ENCODE assay signal across 8 cellular contexts in the genomic region with DNA sequence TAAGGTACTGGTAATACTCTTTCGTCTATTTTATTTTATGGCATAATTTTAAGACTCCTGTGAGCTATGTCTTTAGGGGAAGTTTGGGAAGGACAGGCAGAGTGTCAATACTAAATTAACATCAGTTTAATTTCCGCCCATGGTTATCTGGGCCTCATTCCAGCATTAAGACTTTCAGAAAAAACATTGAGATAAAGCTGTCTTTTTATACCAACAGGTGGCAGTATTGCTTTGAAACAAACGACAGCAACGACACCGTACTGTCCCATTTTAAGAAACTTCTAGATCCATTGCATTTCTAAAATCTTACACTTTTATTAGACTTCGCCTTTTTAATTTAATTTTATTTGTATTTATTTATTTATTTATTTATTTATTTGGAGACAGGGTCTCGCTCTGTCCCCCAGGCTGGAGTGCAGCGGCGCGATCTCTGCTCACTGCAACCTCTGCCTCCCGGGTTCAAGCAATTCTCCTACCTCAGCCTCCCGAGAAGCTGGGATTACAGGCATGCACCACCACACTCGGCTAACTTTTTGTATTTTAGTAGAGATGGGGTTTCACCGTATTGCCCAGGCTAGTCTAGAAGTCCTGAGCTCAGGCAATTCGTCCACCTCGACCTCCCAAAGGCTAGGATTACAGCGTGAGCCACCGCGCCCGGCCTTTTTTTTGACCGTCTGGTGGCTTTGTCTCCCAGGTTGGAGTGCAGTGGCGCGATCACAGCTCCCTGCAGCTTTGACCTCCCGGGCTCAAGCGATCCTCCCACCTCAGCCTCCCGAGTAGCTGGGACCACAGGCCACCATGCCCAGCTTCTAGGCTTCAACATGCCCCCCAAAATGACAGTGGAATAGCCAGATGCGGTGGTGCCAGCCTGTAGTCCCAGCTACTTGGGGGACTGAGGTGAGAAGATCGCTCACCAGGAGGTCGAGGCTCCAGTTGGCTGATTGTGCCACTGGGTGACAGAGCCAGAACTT.
DNase-seq lines count a peak whose midpoint lies in the region; ATAC-seq, FAIRE-seq and TF ChIP-seq lines count a peak whose summit lies in the region.

No MANE protein-coding gene starts in this region.

- 0 out of 2 replicates have a peak, but pooled peaks cover 3% of the 10 kb centered on the region for H3K9me3 Mint-ChIP-seq in HFFc6
- no peaks in the 10 kb centered on the region for H3K9me3 Mint-ChIP-seq in stimulated activated naive B cell treated with anti-CD40 and anti-IgM and Interleukin-4, amounts not matched to agents 10 μg/mL and 1 μg/mL and 100 μg/mL, for 72 hours

- no peaks in the 10 kb centered on the region for H3K36me3 Mint-ChIP-seq in HFFc6 (ENCODE audit: low read depth)
- no peaks in the 10 kb centered on the region for H3K36me3 Mint-ChIP-seq in stimulated activated naive B cell treated with anti-CD40 and anti-IgM and Interleukin-4, amounts not matched to agents 10 μg/mL and 1 μg/mL and 100 μg/mL, for 72 hours

- ATAC-seq in K562: peak; percentile 47
- peak; percentile 70 to 78 for ATAC-seq in stimulated activated naive B cell treated with anti-CD40 and anti-IgM and Interleukin-4, amounts not matched to agents 10 μg/mL and 1 μg/mL and 100 μg/mL, for 72 hours (replicated peaks)
- ATAC-seq in HG02588 (IDR thresholded peaks at IDR 0.05; ENCODE audit: unreplicated experiment): no peak
- no peak for ATAC-seq in GM19452 (IDR thresholded peaks at IDR 0.05; ENCODE audit: unreplicated experiment)

- TF ChIP-seq CTCF in HFFc6 (IDR thresholded peaks at IDR 0.05): peak; percentile 89
- TF ChIP-seq CTCF in K562 (IDR thresholded peaks at IDR 0.05 in 2 of 3, conservative IDR thresholded peaks at IDR 0.05 in 1 of 3; ENCODE audit: insufficient read depth in 2 of 3, low read depth in 1 of 3, low read length in 3 of 3): peak; percentile 41 to 76 (median 63); a peak in 5 of 6 replicates

- intact Hi-C loops in K562 (cut with micrococcal nuclease): loop anchor here (1.0 to 10.0 kb wide), 7 partner anchors 79 to 1193 kb away; a partner anchor contains a TSS

- BruUV-seq in K562 (replicated peaks; lab: Mats Ljungman, UMichigan): TSS peak; percentile 61

- peak overlapping the region; percentile 95 for H2AFZ ChIP-seq in K562 (ENCODE audit: low read depth, low read length)

- DNase-seq in EL: peak; percentile 66
- DNase-seq in HFFc6: peak; percentile 72
- peak; percentile 21 to 63 for DNase-seq in NCI-H526 (lab: John Stamatoyannopoulos, UW)
- peak; percentile 42 to 82 (median 49) for DNase-seq in K562 (ENCODE audit: extremely low read depth in 1 of 4, low spot score in 3 of 4)
- DNase-seq in iPS-NIHi7 (ENCODE audit: extremely low spot score): peak; percentile 25
- DNase-seq in stimulated activated naive B cell treated with anti-CD40 and anti-IgM and Interleukin-4, amounts not matched to agents 10 μg/mL and 1 μg/mL and 100 μg/mL, for 72 hours: no peak

- in situ Hi-C loops in K562 (cut with MboI): loop anchor here (5.0 to 10.0 kb wide), 3 partner anchors 136 to 1191 kb away; a partner anchor contains a TSS

- H3K9me3 ChIP-seq in K562 (replicated peaks; ENCODE audit: control insufficient read depth, insufficient read depth, low read depth, low read length): no peaks in the 10 kb centered on the region

- peak overlapping the region; percentile 71 for H3K4me2 ChIP-seq in K562 (ENCODE audit: insufficient read depth, low read length)

- H4K20me1 ChIP-seq in K562 (replicated peaks; ENCODE audit: control insufficient read depth, insufficient read depth, low read length): 0 out of 2 replicates have a peak, but pooled peaks cover 3% of the 10 kb centered on the region

- no peaks in the 10 kb centered on the region; the same call in 2 of the 3 replicates for H3K36me3 ChIP-seq in K562 (ENCODE audit: control insufficient read depth, insufficient read depth, low read length)

- H3K4me1 Mint-ChIP-seq in HFFc6 (ENCODE audit: low read depth): peaks cover 36% of the 10 kb centered on the region
- H3K4me1 Mint-ChIP-seq in stimulated activated naive B cell treated with anti-CD40 and anti-IgM and Interleukin-4, amounts not matched to agents 10 μg/mL and 1 μg/mL and 100 μg/mL, for 72 hours: peaks cover 2 to 6% of the 10 kb centered on the region in 2 donors

- no peaks in the 10 kb centered on the region for H3K27me3 ChIP-seq in K562 (ENCODE audit: control insufficient read depth in 2 of 2, insufficient read depth in 2 of 2, low read length in 2 of 2)

- peak; percentile 78 to 87 for TF ChIP-seq RAD21 in K562 (CRISPR knock-in tag; conservative IDR thresholded peaks at IDR 0.05 in 1 of 2, IDR thresholded peaks at IDR 0.05 in 1 of 2)

- CTCF ChIA-PET in K562 (lab: Yijun Ruan, JAX; ENCODE audit: low intra/inter-chr PET ratio): no interaction called here

- no peaks in the 10 kb centered on the region for H3K9me1 ChIP-seq in K562 (ENCODE audit: control insufficient read depth, insufficient read depth, low read length)

- FAIRE-seq in K562 (lab: Jason Lieb, UNC): peak; percentile 46

- peak overlapping the region; percentile 32 for H3K4me3 ChIP-seq in K562

- peak overlapping the region; percentile 72 for H3K27ac ChIP-seq in K562 (ENCODE audit: extremely low read depth, low read depth, low read length)

- peaks cover 22 to 43% of the 10 kb centered on the region in 2 experiments; a peak in 4 of 5 replicates for H3K4me1 ChIP-seq in K562 (replicated peaks in 1 of 2; ENCODE audit: control insufficient read depth in 2 of 2, insufficient read depth in 2 of 2, low read length in 2 of 2)

- peaks cover 7% of the 10 kb centered on the region; the same call in 2 of the 3 replicates for H3K79me2 ChIP-seq in K562 (ENCODE audit: control insufficient read depth, insufficient read depth, low read length)

- peak overlapping the region; percentile 33; the same call in 1 of the 2 replicates for H3K27ac Mint-ChIP-seq in HFFc6
- H3K27ac Mint-ChIP-seq in stimulated activated naive B cell treated with anti-CD40 and anti-IgM and Interleukin-4, amounts not matched to agents 10 μg/mL and 1 μg/mL and 100 μg/mL, for 72 hours: no peak overlapping the region

- 6% methylated on average over 29 of the region's 29 CpGs for WGBS in K562 (ENCODE audit: insufficient coverage, low coverage, missing lambda C conversion rate)

- no peaks in the 10 kb centered on the region for H3K27me3 Mint-ChIP-seq in HFFc6 (ENCODE audit: insufficient read depth)
- H3K27me3 Mint-ChIP-seq in stimulated activated naive B cell treated with anti-CD40 and anti-IgM and Interleukin-4, amounts not matched to agents 10 μg/mL and 1 μg/mL and 100 μg/mL, for 72 hours: no peaks in the 10 kb centered on the region

- POLR2A ChIA-PET in K562 (lab: Yijun Ruan, JAX): interaction anchor here (0.6 to 2.2 kb wide), 5 partner anchors 10 to 426 kb away, joined by 3 to 13 read pairs (median 4); a partner anchor contains a TSS

- H3K4me3 Mint-ChIP-seq in HFFc6: peak overlapping the region; percentile 52
- no peak overlapping the region for H3K4me3 Mint-ChIP-seq in stimulated activated naive B cell treated with anti-CD40 and anti-IgM and Interleukin-4, amounts not matched to agents 10 μg/mL and 1 μg/mL and 100 μg/mL, for 72 hours

- no peak for TF ChIP-seq EP300 in K562 (IDR thresholded peaks at IDR 0.05; ENCODE audit: low read length)

- no peak for TF ChIP-seq POLR2A in K562 (conservative IDR thresholded peaks at IDR 0.05)

- H3K9ac ChIP-seq in K562 (ENCODE audit: insufficient read depth in 1 of 2, low read depth in 2 of 2, low read length in 2 of 2): peak overlapping the region; percentile 61 to 86

TF ChIP-seq in K562, 482 proteins besides CTCF, POLR2A, EP300 and RAD21 (continues in another document):
- TF ChIP-seq HNRNPLL (IDR thresholded peaks at IDR 0.05; ENCODE audit: low read depth, low read length, poor library complexity, severe bottlenecking): peak; percentile 42
- TF ChIP-seq TEAD2 (tag; IDR thresholded peaks at IDR 0.05): no peak
- TF ChIP-seq ADNP (tag; IDR thresholded peaks at IDR 0.05): no peak
- TF ChIP-seq CHD2 (IDR thresholded peaks at IDR 0.05; ENCODE audit: low read depth, low read length): no peak
- TF ChIP-seq MECOM (CRISPR knock-in tag; IDR thresholded peaks at IDR 0.05): no peak
- no peak for TF ChIP-seq ZNF316 (IDR thresholded peaks at IDR 0.05)
- TF ChIP-seq, protein P1, sequence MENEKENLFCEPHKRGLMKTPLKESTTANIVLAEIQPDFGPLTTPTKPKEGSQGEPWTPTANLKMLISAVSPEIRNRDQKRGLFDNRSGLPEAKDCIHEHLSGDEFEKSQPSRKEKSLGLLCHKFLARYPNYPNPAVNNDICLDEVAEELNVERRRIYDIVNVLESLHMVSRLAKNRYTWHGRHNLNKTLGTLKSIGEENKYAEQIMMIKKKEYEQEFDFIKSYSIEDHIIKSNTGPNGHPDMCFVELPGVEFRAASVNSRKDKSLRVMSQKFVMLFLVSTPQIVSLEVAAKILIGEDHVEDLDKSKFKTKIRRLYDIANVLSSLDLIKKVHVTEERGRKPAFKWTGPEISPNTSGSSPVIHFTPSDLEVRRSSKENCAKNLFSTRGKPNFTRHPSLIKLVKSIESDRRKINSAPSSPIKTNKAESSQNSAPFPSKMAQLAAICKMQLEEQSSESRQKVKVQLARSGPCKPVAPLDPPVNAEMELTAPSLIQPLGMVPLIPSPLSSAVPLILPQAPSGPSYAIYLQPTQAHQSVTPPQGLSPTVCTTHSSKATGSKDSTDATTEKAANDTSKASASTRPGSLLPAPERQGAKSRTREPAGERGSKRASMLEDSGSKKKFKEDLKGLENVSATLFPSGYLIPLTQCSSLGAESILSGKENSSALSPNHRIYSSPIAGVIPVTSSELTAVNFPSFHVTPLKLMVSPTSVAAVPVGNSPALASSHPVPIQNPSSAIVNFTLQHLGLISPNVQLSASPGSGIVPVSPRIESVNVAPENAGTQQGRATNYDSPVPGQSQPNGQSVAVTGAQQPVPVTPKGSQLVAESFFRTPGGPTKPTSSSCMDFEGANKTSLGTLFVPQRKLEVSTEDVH (IDR thresholded peaks at IDR 0.05; ENCODE audit: low read depth, partially characterized antibody): peak; percentile 24
- TF ChIP-seq KHSRP (IDR thresholded peaks at IDR 0.05): no peak
- no peak for TF ChIP-seq NCOA1 (IDR thresholded peaks at IDR 0.05; ENCODE audit: low read depth)

Comparison
In these comparisons a context has a peak if more than half of its experiments do, and no peak if none do; other contexts are left out.
1. ATAC-seq: peak in K562 (single experiment) and stimulated activated naive B cell treated with anti-CD40 and anti-IgM and Interleukin-4, amounts not matched to agents 10 μg/mL and 1 μg/mL and 100 μg/mL, for 72 hours (2 of 2); none in HG02588 (single experiment) and GM19452 (single experiment).